ENCODE assay signal across 8 cellular contexts in genomic region chrX:18674788-18675735, GRCh38. TPM values are rescaled to one million over a fixed set of nuclear protein-coding genes. Genes with fewer than 3 reads are reported as not detected.
DNase-seq lines count a peak whose midpoint lies in the region; ATAC-seq, FAIRE-seq and TF ChIP-seq lines count a peak whose summit lies in the region.

No MANE protein-coding gene starts in this region.

- intact Hi-C loops in PC-3 (cut with micrococcal nuclease), result loop anchor here (1.0 kb wide), 2 partner anchors 211 to 250 kb away; partner anchors contain the start of gene CDKL5
- intact Hi-C loops in activated T-helper 1 cell treated with anti-CD3 and anti-CD28 coated beads, Interleukin-12 subunit alpha, Interleukin-12 subunit beta, Interleukin-2, Interleukin-4 antibody, amounts not matched to agents 30 ng/mL and 10 ng/mL and 1 ng/mL, durations not matched to agents 14 hours and 24 hours and 36 hours (cut with micrococcal nuclease), result loop anchor here (1.0 to 10.0 kb wide), 5 partner anchors 211 to 940 kb away; partner anchors contain the start of genes CDKL5, PDHA1, PHKA2 and SCML1

- H3K4me2 ChIP-seq in PC-3 (ENCODE audit: low read length), result peak overlapping the region; percentile 90

- TSS peak; percentile 67 for BruUV-seq in PC-3 (replicated peaks; lab: Mats Ljungman, UMichigan)

- H4K20me1 ChIP-seq in PC-3 (ENCODE audit: low read length), result no peaks in the 10 kb centered on the region

- no peaks in the 10 kb centered on the region for H3K4me1 Mint-ChIP-seq in activated T-helper 1 cell treated with anti-CD3 and anti-CD28 coated beads, Interleukin-12 subunit alpha, Interleukin-12 subunit beta, Interleukin-2, Interleukin-4 antibody, amounts not matched to agents 30 ng/mL and 10 ng/mL and 1 ng/mL, durations not matched to agents 14 hours and 24 hours and 36 hours (ENCODE audit: low read depth)
- peaks cover 0 to 16% (median 5%) of the 10 kb centered on the region in 4 donors for H3K4me1 Mint-ChIP-seq in naive thymus-derived CD8-positive, alpha-beta T cell
- peaks cover 7 to 25% of the 10 kb centered on the region in 2 donors for H3K4me1 Mint-ChIP-seq in stimulated activated naive B cell treated with anti-CD40 and anti-IgM and Interleukin-4, amounts not matched to agents 10 μg/mL and 1 μg/mL and 100 μg/mL, for 72 hours

- H3F3A ChIP-seq in PC-3 (ENCODE audit: low read length, unreplicated experiment), result no peaks in the 10 kb centered on the region

- peak overlapping the region; percentile 52 for H3K27ac Mint-ChIP-seq in activated T-helper 1 cell treated with anti-CD3 and anti-CD28 coated beads, Interleukin-12 subunit alpha, Interleukin-12 subunit beta, Interleukin-2, Interleukin-4 antibody, amounts not matched to agents 30 ng/mL and 10 ng/mL and 1 ng/mL, durations not matched to agents 14 hours and 24 hours and 36 hours
- H3K27ac Mint-ChIP-seq in naive thymus-derived CD8-positive, alpha-beta T cell, result peak overlapping the region; percentile 76 to 96 (median 88)
- H3K27ac Mint-ChIP-seq in stimulated activated naive B cell treated with anti-CD40 and anti-IgM and Interleukin-4, amounts not matched to agents 10 μg/mL and 1 μg/mL and 100 μg/mL, for 72 hours, result peak overlapping the region; percentile 97

- no peaks in the 10 kb centered on the region for H3K9me3 ChIP-seq in PC-3 (ENCODE audit: low read length)

- no peaks in the 10 kb centered on the region for H3K9me3 Mint-ChIP-seq in activated T-helper 1 cell treated with anti-CD3 and anti-CD28 coated beads, Interleukin-12 subunit alpha, Interleukin-12 subunit beta, Interleukin-2, Interleukin-4 antibody, amounts not matched to agents 30 ng/mL and 10 ng/mL and 1 ng/mL, durations not matched to agents 14 hours and 24 hours and 36 hours
- peaks cover 0 to 3% (median 0%) of the 10 kb centered on the region in 9 donors for H3K9me3 Mint-ChIP-seq in naive thymus-derived CD8-positive, alpha-beta T cell
- H3K9me3 Mint-ChIP-seq in stimulated activated naive B cell treated with anti-CD40 and anti-IgM and Interleukin-4, amounts not matched to agents 10 μg/mL and 1 μg/mL and 100 μg/mL, for 72 hours, result no peaks in the 10 kb centered on the region

- H3K4me3 ChIP-seq in PC-3 (ENCODE audit: low read length), result peak overlapping the region; percentile 91
- peak overlapping the region; percentile 52 for H3K4me3 ChIP-seq in fibroblast of mammary gland (ENCODE audit: control insufficient read depth, low read depth, low read length)

- H3K36me3 ChIP-seq in PC-3 (ENCODE audit: low read depth, low read length), result no peaks in the 10 kb centered on the region

- peaks cover 4% of the 10 kb centered on the region; the same call in 1 of the 2 replicates for H3K4me1 ChIP-seq in PC-3 (ENCODE audit: insufficient read depth, low read length)

- peak overlapping the region; percentile 77 for H3K9ac ChIP-seq in PC-3 (ENCODE audit: low read length)

- peak; percentile 34 for DNase-seq in DMS153 (lab: John Stamatoyannopoulos, UW)
- DNase-seq in HTR-8/SVneo (ENCODE audit: insufficient read length, low spot score), result peak; percentile 21
- peak; percentile 86 for DNase-seq in PC-3
- DNase-seq in activated T-helper 1 cell treated with anti-CD3 and anti-CD28 coated beads, Interleukin-12 subunit alpha, Interleukin-12 subunit beta, Interleukin-2, Interleukin-4 antibody, amounts not matched to agents 30 ng/mL and 10 ng/mL and 1 ng/mL, durations not matched to agents 14 hours and 24 hours and 36 hours (ENCODE audit: low spot score), result peak; percentile 75
- DNase-seq in fibroblast of mammary gland (ENCODE audit: low read depth), result peak; percentile 63
- DNase-seq in naive thymus-derived CD8-positive, alpha-beta T cell, result peak; percentile 67 to 90 (median 82)
- DNase-seq in stimulated activated naive B cell treated with anti-CD40 and anti-IgM and Interleukin-4, amounts not matched to agents 10 μg/mL and 1 μg/mL and 100 μg/mL, for 72 hours, result peak; percentile 77

- H2AFZ ChIP-seq in PC-3 (ENCODE audit: low read length), result peak overlapping the region; percentile 98

- H3K36me3 Mint-ChIP-seq in activated T-helper 1 cell treated with anti-CD3 and anti-CD28 coated beads, Interleukin-12 subunit alpha, Interleukin-12 subunit beta, Interleukin-2, Interleukin-4 antibody, amounts not matched to agents 30 ng/mL and 10 ng/mL and 1 ng/mL, durations not matched to agents 14 hours and 24 hours and 36 hours (ENCODE audit: low read depth), result no peaks in the 10 kb centered on the region
- no peaks in the 10 kb centered on the region for H3K36me3 Mint-ChIP-seq in naive thymus-derived CD8-positive, alpha-beta T cell
- peaks cover 3 to 7% of the 10 kb centered on the region in 2 donors for H3K36me3 Mint-ChIP-seq in stimulated activated naive B cell treated with anti-CD40 and anti-IgM and Interleukin-4, amounts not matched to agents 10 μg/mL and 1 μg/mL and 100 μg/mL, for 72 hours

- no peaks in the 10 kb centered on the region for H3K27me3 ChIP-seq in PC-3 (ENCODE audit: low read length)

- H3K9me2 ChIP-seq in PC-3 (replicated peaks; ENCODE audit: low read length), result no peaks in the 10 kb centered on the region

- no peak for TF ChIP-seq CTCF in PC-3 (conservative IDR thresholded peaks at IDR 0.05; ENCODE audit: low read depth, low read length)
- no peak for TF ChIP-seq CTCF in fibroblast of mammary gland (conservative IDR thresholded peaks at IDR 0.05; ENCODE audit: control insufficient read depth, insufficient read depth, low read depth, low read length)

- POLR2A ChIA-PET in PC-3 (lab: Charles Lee; ENCODE audit: unreplicated experiment), result no interaction called here
- POLR2A ChIA-PET in naive thymus-derived CD8-positive, alpha-beta T cell (lab: Charles Lee), result interaction anchor here (0.7 kb wide), 1 partner anchor 250 kb away, joined by 3 read pairs; the partner anchor contains the start of gene CDKL5

- no peak for FAIRE-seq in HTR-8/SVneo (lab: Jason Lieb, UNC)

- CTCF ChIA-PET in PC-3 (lab: Charles Lee), result no interaction called here

- ATAC-seq in GM21390 (IDR thresholded peaks at IDR 0.05; ENCODE audit: unreplicated experiment) (peak; percentile 79), PC-3 (peak; percentile 82)
- ATAC-seq in naive thymus-derived CD8-positive, alpha-beta T cell, result peak; percentile 85 to 86
- peak; percentile 82 for ATAC-seq in stimulated activated naive B cell treated with anti-CD40 and anti-IgM and Interleukin-4, amounts not matched to agents 10 μg/mL and 1 μg/mL and 100 μg/mL, for 72 hours (replicated peaks)

- H3K27ac ChIP-seq in PC-3 (ENCODE audit: low read length), result peak overlapping the region; percentile 30; the same call in 1 of the 2 replicates

- H3K4me3 Mint-ChIP-seq in activated T-helper 1 cell treated with anti-CD3 and anti-CD28 coated beads, Interleukin-12 subunit alpha, Interleukin-12 subunit beta, Interleukin-2, Interleukin-4 antibody, amounts not matched to agents 30 ng/mL and 10 ng/mL and 1 ng/mL, durations not matched to agents 14 hours and 24 hours and 36 hours, result peak overlapping the region; percentile 74
- peak overlapping the region; percentile 71 to 89 (median 82) for H3K4me3 Mint-ChIP-seq in naive thymus-derived CD8-positive, alpha-beta T cell
- peak overlapping the region; percentile 83 to 90 for H3K4me3 Mint-ChIP-seq in stimulated activated naive B cell treated with anti-CD40 and anti-IgM and Interleukin-4, amounts not matched to agents 10 μg/mL and 1 μg/mL and 100 μg/mL, for 72 hours

- H3K27me3 Mint-ChIP-seq in activated T-helper 1 cell treated with anti-CD3 and anti-CD28 coated beads, Interleukin-12 subunit alpha, Interleukin-12 subunit beta, Interleukin-2, Interleukin-4 antibody, amounts not matched to agents 30 ng/mL and 10 ng/mL and 1 ng/mL, durations not matched to agents 14 hours and 24 hours and 36 hours (ENCODE audit: insufficient read depth), result no peaks in the 10 kb centered on the region
- peaks cover 0 to 2% (median 0%) of the 10 kb centered on the region in 5 donors for H3K27me3 Mint-ChIP-seq in naive thymus-derived CD8-positive, alpha-beta T cell
- peaks cover 0 to 4% of the 10 kb centered on the region in 2 donors for H3K27me3 Mint-ChIP-seq in stimulated activated naive B cell treated with anti-CD40 and anti-IgM and Interleukin-4, amounts not matched to agents 10 μg/mL and 1 μg/mL and 100 μg/mL, for 72 hours

- H3K79me2 ChIP-seq in PC-3 (ENCODE audit: low read length), result no peaks in the 10 kb centered on the region

RNA-seq across cellular contexts. Expression of gene RS1, which starts 3.2 kb away (rescaled TPM):
- not detected in 2 replicates for total RNA-seq in PC-3 (2014; rRNA removed)
- not detected in 2 replicates for total RNA-seq in activated T-helper 1 cell treated with anti-CD3 and anti-CD28 coated beads, Interleukin-12 subunit alpha, Interleukin-12 subunit beta, Interleukin-2, Interleukin-4 antibody, amounts not matched to agents 30 ng/mL and 10 ng/mL and 1 ng/mL, durations not matched to agents 14 hours and 24 hours and 36 hours
- total RNA-seq in naive thymus-derived CD8-positive, alpha-beta T cell, result not detected
- polyA plus RNA-seq in naive thymus-derived CD8-positive, alpha-beta T cell, result not detected

RNA-seq across cellular contexts. Expression of gene PPEF1, which starts 32.4 kb away (rescaled TPM):
- not detected in 2 replicates for total RNA-seq in PC-3 (2014; rRNA removed)
- total RNA-seq in activated T-helper 1 cell treated with anti-CD3 and anti-CD28 coated beads, Interleukin-12 subunit alpha, Interleukin-12 subunit beta, Interleukin-2, Interleukin-4 antibody, amounts not matched to agents 30 ng/mL and 10 ng/mL and 1 ng/mL, durations not matched to agents 14 hours and 24 hours and 36 hours, result not detected in 2 replicates
- total RNA-seq in naive thymus-derived CD8-positive, alpha-beta T cell, result under 1 TPM; 0.26 to 0.55 TPM
- under 1 TPM in 1 of 3 donors, not detected in 2; 0.75 TPM for polyA plus RNA-seq in naive thymus-derived CD8-positive, alpha-beta T cell

Comparison
In these comparisons a context has a peak if more than half of its experiments do, and no peak if none do; other contexts are left out.
1. Peak in every context shown above with its lines: DNase-seq, ATAC-seq, H3K4me3 ChIP-seq and H3K27ac ChIP-seq.
2. DNase-seq: peak in every context shown above with its lines; median percentile 86 in PC-3; 82 in naive thymus-derived CD8-positive, alpha-beta T cell; 77 in stimulated activated naive B cell treated with anti-CD40 and anti-IgM and Interleukin-4, amounts not matched to agents 10 μg/mL and 1 μg/mL and 100 μg/mL, for 72 hours; 75 in activated T-helper 1 cell treated with anti-CD3 and anti-CD28 coated beads, Interleukin-12 subunit alpha, Interleukin-12 subunit beta, Interleukin-2, Interleukin-4 antibody, amounts not matched to agents 30 ng/mL and 10 ng/mL and 1 ng/mL, durations not matched to agents 14 hours and 24 hours and 36 hours; 63 in fibroblast of mammary gland; 34 in DMS153; 21 in HTR-8/SVneo.